28 cellular contexts compared by ENCODE assay signal in genomic region chr4:84099591-84099990, GRCh38.
A peak's percentile ranks its signal among the peaks of the same experiment; 100 is the strongest.
DNase-seq lines count a peak whose midpoint lies in the region; ATAC-seq and TF ChIP-seq lines count a peak whose summit lies in the region.
"Had no signal": no experiment of that assay in that cellular context is flagged by ENCODE, and none has a peak within 500 bp of the region (broad histone marks: within the 10 kb centered on the region; RNA-seq: fewer than 3 reads in every experiment).

No MANE protein-coding gene starts in this region.

- H3K4me1 Mint-ChIP-seq in GM23338 = peaks cover 13% of the 10 kb centered on the region
- H3K4me1 Mint-ChIP-seq: IgD-negative memory B cell had no signal

- peak overlapping the region; percentile 27; the same call in 1 of the 2 replicates for H3K27ac Mint-ChIP-seq in GM23338
- H3K27ac Mint-ChIP-seq: H9, HFFc6, IgD-negative memory B cell had no signal

- H4K20me1 ChIP-seq in GM23338 (replicated peaks; ENCODE audit: insufficient read depth) = no peaks in the 10 kb centered on the region

- no peaks in the 10 kb centered on the region for H3K9me2 ChIP-seq in GM23338 (ENCODE audit: insufficient read depth)
- H3K9me2 ChIP-seq: SK-N-SH had no signal

- H3K27me3 Mint-ChIP-seq in GM23338 (ENCODE audit: insufficient read depth, low read depth, poor library complexity) = no peaks in the 10 kb centered on the region
- H3K27me3 Mint-ChIP-seq: IgD-negative memory B cell had no signal

- H2AFZ ChIP-seq in GM23338 = no peak overlapping the region
- peak overlapping the region; percentile 44 for H2AFZ ChIP-seq in neuron (ENCODE audit: low read depth, low read length)

- H3K9me3 ChIP-seq in iPS-18a (ENCODE audit: control insufficient read depth, low read depth, low read length) = no peaks in the 10 kb centered on the region
- H3K9me3 ChIP-seq in neuron (ENCODE audit: low read length) = no peaks in the 10 kb centered on the region
- H3K9me3 ChIP-seq: SK-N-SH had no signal

- ATAC-seq in GM23338 (peak; percentile 42; the same call in 2 of the 3 replicates), HG02678 (IDR thresholded peaks at IDR 0.05; ENCODE audit: unreplicated experiment) (no peak)
- ATAC-seq: PC-3 had no signal

- peak overlapping the region; percentile 6; the same call in 1 of the 2 replicates for H3K4me2 ChIP-seq in GM23338
- H3K4me2 ChIP-seq: KMS-11, SK-N-SH had no signal

- no peak overlapping the region for H3K4me3 Mint-ChIP-seq in GM23338
- H3K4me3 Mint-ChIP-seq: H9, HFFc6, IgD-negative memory B cell had no signal

- DNase-seq in GM23338 (ENCODE audit: low spot score) (peak; percentile 72), astrocyte of the hippocampus (ENCODE audit: low read depth, low spot score) (peak; percentile 31), AG08396 (ENCODE audit: low spot score) (no peak), NCI-H1694 (lab: John Stamatoyannopoulos, UW) (no peak), GM10266 (ENCODE audit: extremely low spot score) (no peak)
- DNase-seq: 8988T; ACHN; Calu3; DMS153; DND-41; H9; HFFc6; NCI-H1048; NCI-H1417; NCI-H187; NCI-H2081 treated with DMSO at 0.1 percent for 48 hours; NCI-H446 treated with DMSO at 0.1 percent for 48 hours; NCI-H526; NCI-H82; NK-92 treated with Interleukin-12 subunit alpha and Interleukin-12 subunit beta, amount 100 ng/mL, for 24 hours; PC-3; SK-N-SH had no signal

- H3K27me3 ChIP-seq in GM23338 (ENCODE audit: insufficient read depth) (no peaks in the 10 kb centered on the region), iPS-18a (ENCODE audit: control insufficient read depth, insufficient read depth, low read length) (no peaks in the 10 kb centered on the region), neuron (ENCODE audit: insufficient read depth, low read length) (no peaks in the 10 kb centered on the region)

- H3K9ac ChIP-seq in iPS-18a (ENCODE audit: low read length) = no peak overlapping the region
- H3K9ac ChIP-seq: KMS-11, SK-N-SH had no signal

- no peaks in the 10 kb centered on the region for H3K79me2 ChIP-seq in GM23338 (replicated peaks; ENCODE audit: insufficient read depth)

- H3F3A ChIP-seq in GM23338 (replicated peaks; ENCODE audit: low read depth) = no peaks in the 10 kb centered on the region

- H3K4me3 ChIP-seq in GM23338 (no peak overlapping the region), iPS-18a (ENCODE audit: low read length) (peak overlapping the region; percentile 0), neuron (ENCODE audit: low read length) (no peak overlapping the region)

- no peak for TF ChIP-seq CTCF in GM23338 (conservative IDR thresholded peaks at IDR 0.05; ENCODE audit: low read depth in 2 of 2)
- TF ChIP-seq CTCF in GM10266 (IDR thresholded peaks at IDR 0.05; ENCODE audit: control insufficient read depth, insufficient read depth, low read depth, missing control alignments) = no peak

- no peaks in the 10 kb centered on the region for H3K36me3 ChIP-seq in GM23338 (ENCODE audit: insufficient read depth)
- H3K36me3 ChIP-seq in iPS-18a (ENCODE audit: control insufficient read depth, low read depth, low read length) = no peaks in the 10 kb centered on the region
- no peaks in the 10 kb centered on the region for H3K36me3 ChIP-seq in neuron (ENCODE audit: insufficient read depth, low read length)

- H3K9me3 Mint-ChIP-seq in GM23338 = no peaks in the 10 kb centered on the region
- H3K9me3 Mint-ChIP-seq: H9, HFFc6, IgD-negative memory B cell had no signal

- H3K4me1 ChIP-seq in GM23338 (ENCODE audit: insufficient read depth) (peaks cover 17% of the 10 kb centered on the region), iPS-18a (ENCODE audit: control insufficient read depth, low read depth, low read length) (peaks cover 12% of the 10 kb centered on the region), neuron (ENCODE audit: insufficient read depth, low read length) (peaks cover 19% of the 10 kb centered on the region)

- no peak overlapping the region for H3K27ac ChIP-seq in GM23338 (ENCODE audit: low read depth)
- H3K27ac ChIP-seq in iPS-18a (ENCODE audit: low read length) = no peak overlapping the region
- H3K27ac ChIP-seq: HL-60, KMS-11 had no signal

- H3K36me3 Mint-ChIP-seq in GM23338 (ENCODE audit: low read depth) = no peaks in the 10 kb centered on the region
- H3K36me3 Mint-ChIP-seq: IgD-negative memory B cell had no signal

TF ChIP-seq in GM23338, 12 proteins besides CTCF, POLR2A, EP300 and RAD21:
- no peak for TF ChIP-seq POLR2AphosphoS5 (IDR thresholded peaks at IDR 0.05; ENCODE audit: low read depth)
- TF ChIP-seq ZNF462 (CRISPR knock-in tag; IDR thresholded peaks at IDR 0.05) = no peak
- TF ChIP-seq CREB1 (CRISPR knock-in tag; IDR thresholded peaks at IDR 0.05; ENCODE audit: low read depth) = no peak
- TF ChIP-seq EZH2 (IDR thresholded peaks at IDR 0.05; ENCODE audit: low read depth, unreplicated experiment) = no peak
- TF ChIP-seq NANOG (IDR thresholded peaks at IDR 0.05; ENCODE audit: borderline replicate concordance) = no peak
- TF ChIP-seq ZNF114 (CRISPR knock-in tag; IDR thresholded peaks at IDR 0.05) = no peak
- no peak for TF ChIP-seq EZH2phosphoT487 (IDR thresholded peaks at IDR 0.05; ENCODE audit: unreplicated experiment)

Comparison
In these comparisons a context has a peak if more than half of its experiments do, and no peak if none do; other contexts are left out.
1. DNase-seq: peak in GM23338 (single experiment) and astrocyte of the hippocampus (single experiment); none in AG08396 (single experiment), NCI-H1694 (single experiment) and GM10266 (single experiment).